ENCODE assay signal across 2 cellular contexts in the genomic region with DNA sequence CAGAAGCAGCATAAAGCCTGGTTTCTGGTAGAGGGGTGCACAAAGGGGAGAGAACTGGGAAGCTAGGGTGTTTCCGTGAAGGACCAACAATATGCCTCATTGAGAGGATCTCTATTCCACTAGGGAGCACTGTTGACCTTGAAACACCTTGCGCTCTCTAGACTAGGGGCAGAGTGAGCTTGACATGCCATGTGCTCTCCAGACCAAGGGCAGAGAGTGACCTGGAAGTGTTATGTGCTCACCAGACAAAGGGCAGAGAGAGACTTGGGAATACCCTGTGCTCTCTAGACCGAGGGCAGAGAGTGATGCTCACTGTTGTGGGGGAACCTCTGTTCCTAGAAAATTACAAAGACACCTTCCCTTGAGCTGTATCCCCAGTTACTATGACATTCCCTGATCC.
TF ChIP-seq lines count a peak whose summit lies in the region.

No MANE protein-coding gene starts in this region.

TF ChIP-seq in HCT116, 20 proteins besides CTCF, POLR2A, EP300 and RAD21:
- TF ChIP-seq, protein P1, sequence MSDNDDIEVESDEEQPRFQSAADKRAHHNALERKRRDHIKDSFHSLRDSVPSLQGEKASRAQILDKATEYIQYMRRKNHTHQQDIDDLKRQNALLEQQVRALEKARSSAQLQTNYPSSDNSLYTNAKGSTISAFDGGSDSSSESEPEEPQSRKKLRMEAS (IDR thresholded peaks at IDR 0.05): peak; percentile 73
- TF ChIP-seq ZFX (IDR thresholded peaks at IDR 0.05): no peak
- no peak for TF ChIP-seq SRF (IDR thresholded peaks at IDR 0.05; ENCODE audit: low read depth)
- TF ChIP-seq, protein P2, sequence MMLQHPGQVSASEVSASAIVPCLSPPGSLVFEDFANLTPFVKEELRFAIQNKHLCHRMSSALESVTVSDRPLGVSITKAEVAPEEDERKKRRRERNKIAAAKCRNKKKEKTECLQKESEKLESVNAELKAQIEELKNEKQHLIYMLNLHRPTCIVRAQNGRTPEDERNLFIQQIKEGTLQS (IDR thresholded peaks at IDR 0.05): no peak
- no peak for TF ChIP-seq SP1 (IDR thresholded peaks at IDR 0.05; ENCODE audit: low read depth)
- TF ChIP-seq, protein P3, sequence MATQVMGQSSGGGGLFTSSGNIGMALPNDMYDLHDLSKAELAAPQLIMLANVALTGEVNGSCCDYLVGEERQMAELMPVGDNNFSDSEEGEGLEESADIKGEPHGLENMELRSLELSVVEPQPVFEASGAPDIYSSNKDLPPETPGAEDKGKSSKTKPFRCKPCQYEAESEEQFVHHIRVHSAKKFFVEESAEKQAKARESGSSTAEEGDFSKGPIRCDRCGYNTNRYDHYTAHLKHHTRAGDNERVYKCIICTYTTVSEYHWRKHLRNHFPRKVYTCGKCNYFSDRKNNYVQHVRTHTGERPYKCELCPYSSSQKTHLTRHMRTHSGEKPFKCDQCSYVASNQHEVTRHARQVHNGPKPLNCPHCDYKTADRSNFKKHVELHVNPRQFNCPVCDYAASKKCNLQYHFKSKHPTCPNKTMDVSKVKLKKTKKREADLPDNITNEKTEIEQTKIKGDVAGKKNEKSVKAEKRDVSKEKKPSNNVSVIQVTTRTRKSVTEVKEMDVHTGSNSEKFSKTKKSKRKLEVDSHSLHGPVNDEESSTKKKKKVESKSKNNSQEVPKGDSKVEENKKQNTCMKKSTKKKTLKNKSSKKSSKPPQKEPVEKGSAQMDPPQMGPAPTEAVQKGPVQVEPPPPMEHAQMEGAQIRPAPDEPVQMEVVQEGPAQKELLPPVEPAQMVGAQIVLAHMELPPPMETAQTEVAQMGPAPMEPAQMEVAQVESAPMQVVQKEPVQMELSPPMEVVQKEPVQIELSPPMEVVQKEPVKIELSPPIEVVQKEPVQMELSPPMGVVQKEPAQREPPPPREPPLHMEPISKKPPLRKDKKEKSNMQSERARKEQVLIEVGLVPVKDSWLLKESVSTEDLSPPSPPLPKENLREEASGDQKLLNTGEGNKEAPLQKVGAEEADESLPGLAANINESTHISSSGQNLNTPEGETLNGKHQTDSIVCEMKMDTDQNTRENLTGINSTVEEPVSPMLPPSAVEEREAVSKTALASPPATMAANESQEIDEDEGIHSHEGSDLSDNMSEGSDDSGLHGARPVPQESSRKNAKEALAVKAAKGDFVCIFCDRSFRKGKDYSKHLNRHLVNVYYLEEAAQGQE (IDR thresholded peaks at IDR 0.05; ENCODE audit: low read depth): no peak
- no peak for TF ChIP-seq POLR2AphosphoS5 (IDR thresholded peaks at IDR 0.05; ENCODE audit: low read depth, low read length)
- no peak for TF ChIP-seq YY1 (IDR thresholded peaks at IDR 0.05; ENCODE audit: extremely low read depth, insufficient replicate concordance, low read depth, low read length)
- no peak for TF ChIP-seq TCF7L2 (IDR thresholded peaks at IDR 0.05; ENCODE audit: borderline replicate concordance, extremely low read depth, insufficient read depth, insufficient read length)

TF ChIP-seq in HepG2, 621 proteins besides CTCF, POLR2A, EP300 and RAD21:
- TF ChIP-seq SAP130 (CRISPR knock-in tag; IDR thresholded peaks at IDR 0.05; ENCODE audit: low read depth) (peak; percentile 43), SMARCC2 (IDR thresholded peaks at IDR 0.05) (no peak), MXI1 (IDR thresholded peaks at IDR 0.05; ENCODE audit: borderline replicate concordance, low read depth, low read length) (peak; percentile 74; the same call in 1 of the 3 replicates), ZNF263 (CRISPR knock-in tag; IDR thresholded peaks at IDR 0.05) (peak; percentile 95), EEA1 (CRISPR knock-in tag; IDR thresholded peaks at IDR 0.05; ENCODE audit: borderline replicate concordance) (no peak), GATAD2A (CRISPR knock-in tag; IDR thresholded peaks at IDR 0.05) (0 out of 2 replicates have a peak, but pooled peaks have one; percentile 19), ZSCAN31 (CRISPR knock-in tag; IDR thresholded peaks at IDR 0.05; ENCODE audit: low read depth) (no peak), MYC (CRISPR knock-in tag; IDR thresholded peaks at IDR 0.05; ENCODE audit: borderline replicate concordance) (peak; percentile 67), ZBTB21 (CRISPR knock-in tag; IDR thresholded peaks at IDR 0.05) (no peak), STAG1 (CRISPR knock-in tag; IDR thresholded peaks at IDR 0.05) (peak; percentile 74), GABPB1 (CRISPR knock-in tag; IDR thresholded peaks at IDR 0.05) (peak; percentile 51; the same call in 1 of the 2 replicates), ESRRA (CRISPR knock-in tag; IDR thresholded peaks at IDR 0.05; ENCODE audit: low read depth) (peak; percentile 54; the same call in 1 of the 2 replicates), MED1 (CRISPR knock-in tag; IDR thresholded peaks at IDR 0.05) (0 out of 2 replicates have a peak, but pooled peaks have one; percentile 11), SMC3 (IDR thresholded peaks at IDR 0.05; ENCODE audit: low read length) (peak; percentile 72), HNF4A (CRISPR knock-in tag; IDR thresholded peaks at IDR 0.05) (peak; percentile 38), EED (CRISPR knock-in tag; IDR thresholded peaks at IDR 0.05) (no peak), BCL6 (CRISPR knock-in tag; IDR thresholded peaks at IDR 0.05) (0 out of 2 replicates have a peak, but pooled peaks have one; percentile 16), NR2C2 (CRISPR knock-in tag; IDR thresholded peaks at IDR 0.05; ENCODE audit: borderline replicate concordance) (peak; percentile 81), GABPA (IDR thresholded peaks at IDR 0.05; ENCODE audit: low read depth, low read length) (no peak), GABPA (CRISPR knock-in tag; IDR thresholded peaks at IDR 0.05; ENCODE audit: low read depth) (peak; percentile 71)
- TF ChIP-seq, protein P4, sequence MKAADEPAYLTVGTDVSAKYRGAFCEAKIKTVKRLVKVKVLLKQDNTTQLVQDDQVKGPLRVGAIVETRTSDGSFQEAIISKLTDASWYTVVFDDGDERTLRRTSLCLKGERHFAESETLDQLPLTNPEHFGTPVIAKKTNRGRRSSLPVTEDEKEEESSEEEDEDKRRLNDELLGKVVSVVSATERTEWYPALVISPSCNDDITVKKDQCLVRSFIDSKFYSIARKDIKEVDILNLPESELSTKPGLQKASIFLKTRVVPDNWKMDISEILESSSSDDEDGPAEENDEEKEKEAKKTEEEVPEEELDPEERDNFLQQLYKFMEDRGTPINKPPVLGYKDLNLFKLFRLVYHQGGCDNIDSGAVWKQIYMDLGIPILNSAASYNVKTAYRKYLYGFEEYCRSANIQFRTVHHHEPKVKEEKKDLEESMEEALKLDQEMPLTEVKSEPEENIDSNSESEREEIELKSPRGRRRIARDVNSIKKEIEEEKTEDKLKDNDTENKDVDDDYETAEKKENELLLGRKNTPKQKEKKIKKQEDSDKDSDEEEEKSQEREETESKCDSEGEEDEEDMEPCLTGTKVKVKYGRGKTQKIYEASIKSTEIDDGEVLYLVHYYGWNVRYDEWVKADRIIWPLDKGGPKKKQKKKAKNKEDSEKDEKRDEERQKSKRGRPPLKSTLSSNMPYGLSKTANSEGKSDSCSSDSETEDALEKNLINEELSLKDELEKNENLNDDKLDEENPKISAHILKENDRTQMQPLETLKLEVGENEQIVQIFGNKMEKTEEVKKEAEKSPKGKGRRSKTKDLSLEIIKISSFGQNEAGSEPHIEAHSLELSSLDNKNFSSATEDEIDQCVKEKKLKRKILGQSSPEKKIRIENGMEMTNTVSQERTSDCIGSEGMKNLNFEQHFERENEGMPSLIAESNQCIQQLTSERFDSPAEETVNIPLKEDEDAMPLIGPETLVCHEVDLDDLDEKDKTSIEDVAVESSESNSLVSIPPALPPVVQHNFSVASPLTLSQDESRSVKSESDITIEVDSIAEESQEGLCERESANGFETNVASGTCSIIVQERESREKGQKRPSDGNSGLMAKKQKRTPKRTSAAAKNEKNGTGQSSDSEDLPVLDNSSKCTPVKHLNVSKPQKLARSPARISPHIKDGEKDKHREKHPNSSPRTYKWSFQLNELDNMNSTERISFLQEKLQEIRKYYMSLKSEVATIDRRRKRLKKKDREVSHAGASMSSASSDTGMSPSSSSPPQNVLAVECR (CRISPR knock-in tag; IDR thresholded peaks at IDR 0.05; ENCODE audit: borderline replicate concordance): peak; percentile 17; the same call in 1 of the 2 replicates
- TF ChIP-seq, protein P1 (IDR thresholded peaks at IDR 0.05): peak; percentile 86
